In genomic region chr10:78813526-78814429, GRCh38 we compare ENCODE assay signal across 19 cellular contexts.
DNase-seq lines count a peak whose midpoint lies in the region; ATAC-seq, FAIRE-seq and TF ChIP-seq lines count a peak whose summit lies in the region.
"Had no signal": no experiment of that assay in that cellular context is flagged by ENCODE, and none has a peak within 500 bp of the region (broad histone marks: within the 10 kb centered on the region; RNA-seq: fewer than 3 reads in every experiment).

No MANE protein-coding gene starts in this region.

- no peak for TF ChIP-seq CTCF in left lung (IDR thresholded peaks at IDR 0.05)

- no peak overlapping the region for H3K14ac ChIP-seq in neuronal stem cell (ENCODE audit: low read length)

- DNase-seq in cardiac septum (ENCODE audit: low spot score) (peak; percentile 58), Right ventricle myocardium inferior (ENCODE audit: missing footprints) (no peak), DMS53 treated with DMSO at 0.1 percent for 48 hours (lab: John Stamatoyannopoulos, UW; ENCODE audit: unreplicated experiment) (peak; percentile 19), left lung (no peak), neuronal stem cell (ENCODE audit: low spot score) (no peak), DMS79 treated with DMSO at 0.1 percent for 48 hours (lab: John Stamatoyannopoulos, UW) (no peak), H54 (ENCODE audit: insufficient read length, low spot score) (no peak)
- DNase-seq: CD4-positive, CD25-positive, alpha-beta regulatory T cell; GDM1; H7; HFFc6; IMR-90 had no signal

- no peak overlapping the region for H4K91ac ChIP-seq in neuronal stem cell (ENCODE audit: low read depth, low read length, poor library complexity)

- no peak overlapping the region for H3K27ac ChIP-seq in left lung
- H3K27ac ChIP-seq in neuronal stem cell (replicated peaks; ENCODE audit: low read length): no peak overlapping the region
- H3K27ac ChIP-seq: BLaER1 treated with 17β-estradiol and CSF1 and Interleukin-3, amounts not matched to agents 10 nM and 100 nM; HL-60 had no signal

- no peak overlapping the region for H3K4ac ChIP-seq in neuronal stem cell (ENCODE audit: low read length)

- no peak overlapping the region for H2BK15ac ChIP-seq in neuronal stem cell (ENCODE audit: low read length)

- intact Hi-C loops in cardiac septum (cut with DNase I): no loop called here
- intact Hi-C loops in Right ventricle myocardium inferior (cut with DNase I): no loop called here
- intact Hi-C loops in left lung (cut with DNase I): no loop called here

- no peaks in the 10 kb centered on the region for H3K36me3 ChIP-seq in left lung
- no peaks in the 10 kb centered on the region for H3K36me3 ChIP-seq in neuronal stem cell (replicated peaks in 1 of 2; ENCODE audit: control insufficient read depth in 2 of 2, insufficient read depth in 2 of 2, low read length in 2 of 2)
- H3K36me3 ChIP-seq: BLaER1 treated with 17β-estradiol and CSF1 and Interleukin-3, amounts not matched to agents 10 nM and 100 nM had no signal

- H3K9me3 ChIP-seq in left lung (no peaks in the 10 kb centered on the region), neuronal stem cell (replicated peaks in 1 of 2; ENCODE audit: control insufficient read depth in 2 of 2, insufficient read depth in 1 of 2, low read depth in 1 of 2, low read length in 2 of 2) (no peaks in the 10 kb centered on the region)
- H3K9me3 ChIP-seq: BLaER1 treated with 17β-estradiol and CSF1 and Interleukin-3, amounts not matched to agents 10 nM and 100 nM had no signal

- H3K4me1 ChIP-seq in left lung (no peaks in the 10 kb centered on the region), neuronal stem cell (ENCODE audit: control insufficient read depth in 2 of 2, insufficient read depth in 1 of 2, low read depth in 1 of 2, low read length in 2 of 2) (peaks cover 2 to 3% of the 10 kb centered on the region in 2 donors)

- H4K8ac ChIP-seq in neuronal stem cell (ENCODE audit: low read depth, low read length): no peak overlapping the region

- no peak overlapping the region for H2AK5ac ChIP-seq in neuronal stem cell (ENCODE audit: low read depth, low read length)

- no CpG with 5 or more reads among the region's 9 CpGs for WGBS in neuronal stem cell (ENCODE audit: extremely low coverage in 2 of 2, insufficient read length in 2 of 2, insufficient replicate concordance in 1 of 2), 2 donors

- no peak overlapping the region for H2BK120ac ChIP-seq in neuronal stem cell (ENCODE audit: low read depth, low read length)

- TF ChIP-seq POLR2A in H54 (IDR thresholded peaks at IDR 0.05; ENCODE audit: low read depth, low read length): no peak

- H3K4me2 ChIP-seq in neuronal stem cell (ENCODE audit: insufficient read depth, low read length, poor library complexity, severe bottlenecking): no peak overlapping the region
- H3K4me2 ChIP-seq: BLaER1 treated with 17β-estradiol and CSF1 and Interleukin-3, amounts not matched to agents 10 nM and 100 nM; GM23338 had no signal

- no peak overlapping the region for H2BK12ac ChIP-seq in neuronal stem cell (ENCODE audit: low read length)

- H3K4me3 ChIP-seq in left lung (no peak overlapping the region), neuronal stem cell (ENCODE audit: low read length in 2 of 2) (no peak overlapping the region)
- H3K4me3 ChIP-seq: BLaER1 treated with 17β-estradiol and CSF1 and Interleukin-3, amounts not matched to agents 10 nM and 100 nM; GM23338; K562 had no signal

- no peak overlapping the region for H3K9ac ChIP-seq in neuronal stem cell (ENCODE audit: low read depth, low read length, poor library complexity)
- H3K9ac ChIP-seq: BLaER1 treated with 17β-estradiol and CSF1 and Interleukin-3, amounts not matched to agents 10 nM and 100 nM had no signal

- no peak overlapping the region for H2BK5ac ChIP-seq in neuronal stem cell (ENCODE audit: low read length)

- H3K79me1 ChIP-seq in neuronal stem cell (ENCODE audit: low read depth, low read length): no peaks in the 10 kb centered on the region

- no peak for ATAC-seq in Right ventricle myocardium inferior
- ATAC-seq in left lung: peak; percentile 24
- ATAC-seq: GM23338, HCT116, K562 had no signal

- H3K27me3 ChIP-seq in left lung (no peaks in the 10 kb centered on the region), neuronal stem cell (ENCODE audit: control insufficient read depth in 3 of 3, insufficient read depth in 3 of 3, low read depth in 1 of 3, low read length in 3 of 3) (peaks cover 0 to 3% (median 0%) of the 10 kb centered on the region in 3 experiments)
- H3K27me3 ChIP-seq: BLaER1 treated with 17β-estradiol and CSF1 and Interleukin-3, amounts not matched to agents 10 nM and 100 nM had no signal

- no peak overlapping the region for H2AFZ ChIP-seq in neuronal stem cell (ENCODE audit: low read length)
- H2AFZ ChIP-seq: GM23338 had no signal

- no peak for FAIRE-seq in H54 (lab: Jason Lieb, UNC)
- FAIRE-seq: GM12892, GM18507 had no signal

- H3K18ac ChIP-seq in neuronal stem cell (ENCODE audit: low read length): peak overlapping the region; percentile 2

- no peak overlapping the region for H3K23ac ChIP-seq in neuronal stem cell (ENCODE audit: low read depth, low read length, poor library complexity)

Comparison
In these comparisons a context has a peak if more than half of its experiments do, and no peak if none do; other contexts are left out.
1. DNase-seq: peak in cardiac septum (single experiment) and DMS53 treated with DMSO at 0.1 percent for 48 hours (single experiment); none in Right ventricle myocardium inferior (single experiment), left lung (0 of 2), neuronal stem cell (single experiment), DMS79 treated with DMSO at 0.1 percent for 48 hours (single experiment) and H54 (single experiment).